10 cellular contexts compared by ENCODE assay signal in genomic region chr3:159861369-159861987, GRCh38. TPM values are rescaled to one million over a fixed set of nuclear protein-coding genes. Genes with fewer than 3 reads are reported as not detected.
DNase-seq lines count a peak whose midpoint lies in the region; ATAC-seq, FAIRE-seq and TF ChIP-seq lines count a peak whose summit lies in the region.
"Had no signal": no experiment of that assay in that cellular context is flagged by ENCODE, and none has a peak within 500 bp of the region (broad histone marks: within the 10 kb centered on the region; RNA-seq: fewer than 3 reads in every experiment).

No MANE protein-coding gene starts in this region.

- ATAC-seq in GM21390 (IDR thresholded peaks at IDR 0.05; ENCODE audit: unreplicated experiment) (peak; percentile 60), HG03280 (IDR thresholded peaks at IDR 0.05; ENCODE audit: unreplicated experiment) (peak; percentile 62), gastroesophageal sphincter (no peak), GM19328 (IDR thresholded peaks at IDR 0.05; ENCODE audit: unreplicated experiment) (no peak)

- no peak overlapping the region for H3K9ac ChIP-seq in kidney (ENCODE audit: low read length in 2 of 2)

- H3K9me3 ChIP-seq in gastroesophageal sphincter (no peaks in the 10 kb centered on the region), kidney (ENCODE audit: control insufficient read depth in 1 of 2, low read length in 2 of 2) (no peaks in the 10 kb centered on the region), tibial nerve (no peaks in the 10 kb centered on the region)

- H3K27me3 ChIP-seq in gastroesophageal sphincter (no peaks in the 10 kb centered on the region), tibial nerve (no peaks in the 10 kb centered on the region)
- H3K27me3 ChIP-seq: cardiac muscle cell had no signal

- TF ChIP-seq CTCF in GM12865 (IDR thresholded peaks at IDR 0.05; ENCODE audit: insufficient read depth, low read depth, low read length, missing control alignments): no peak
- no peak for TF ChIP-seq CTCF in gastroesophageal sphincter (IDR thresholded peaks at IDR 0.05)
- TF ChIP-seq CTCF in kidney (IDR thresholded peaks at IDR 0.05; ENCODE audit: borderline replicate concordance, extremely low read depth, insufficient read depth): no peak
- TF ChIP-seq CTCF in tibial nerve (IDR thresholded peaks at IDR 0.05): no peak

- no peak for TF ChIP-seq EP300 in gastroesophageal sphincter (IDR thresholded peaks at IDR 0.05)
- TF ChIP-seq EP300 in tibial nerve (IDR thresholded peaks at IDR 0.05): no peak

- DNase-seq in GM12865 (ENCODE audit: low read depth) (peak; percentile 79), kidney (no peak), tibial nerve (ENCODE audit: low spot score in 2 of 2) (no peak)
- no peak for DNase-seq in activated CD4-positive, CD25-positive, alpha-beta regulatory T cell (lab: John Stamatoyannopoulos, UW)
- DNase-seq: DMS53 had no signal

- no peak for TF ChIP-seq POLR2A in gastroesophageal sphincter (IDR thresholded peaks at IDR 0.05)
- TF ChIP-seq POLR2A in tibial nerve (IDR thresholded peaks at IDR 0.05): no peak

- H3K4me1 ChIP-seq in gastroesophageal sphincter: peaks cover 38 to 100% (median 39%) of the 10 kb centered on the region in 3 donors
- no peaks in the 10 kb centered on the region for H3K4me1 ChIP-seq in kidney (ENCODE audit: control insufficient read depth in 1 of 2, insufficient read depth in 1 of 2, low read depth in 1 of 2, low read length in 2 of 2)
- peaks cover 0 to 40% (median 17%) of the 10 kb centered on the region in 4 donors for H3K4me1 ChIP-seq in tibial nerve

- H3K4me3 ChIP-seq in GM12865 (ENCODE audit: low read depth, low read length): no peak overlapping the region
- no peak overlapping the region for H3K4me3 ChIP-seq in gastroesophageal sphincter
- no peak overlapping the region for H3K4me3 ChIP-seq in kidney (ENCODE audit: low read length in 2 of 2)
- no peak overlapping the region for H3K4me3 ChIP-seq in tibial nerve
- H3K4me3 ChIP-seq: cardiac muscle cell had no signal

- H3K27ac ChIP-seq in gastroesophageal sphincter: peak overlapping the region in 3 of 4 donors; percentile 34 to 56 (median 39)
- no peak overlapping the region for H3K27ac ChIP-seq in kidney (ENCODE audit: low read depth in 2 of 2, low read length in 2 of 2)
- H3K27ac ChIP-seq in tibial nerve: peak overlapping the region in 2 of 4 donors; percentile 14 to 57

- intact Hi-C loops in kidney (cut with DNase I): no loop called here

- 75% methylated on average over 4 of the region's 4 CpGs; no CpG with 5 or more reads in 1 of the 2 donors for WGBS in gastroesophageal sphincter (ENCODE audit: low coverage in 1 of 2), 2 donors
- 80 to 82% methylated on average over 4 of the region's 4 CpGs for WGBS in tibial nerve, 2 donors

- no peak for FAIRE-seq in kidney (lab: Jason Lieb, UNC)

- H3K36me3 ChIP-seq in gastroesophageal sphincter: no peaks in the 10 kb centered on the region
- H3K36me3 ChIP-seq in kidney (ENCODE audit: control insufficient read depth in 1 of 2, insufficient read depth in 2 of 2, low read length in 2 of 2): no peaks in the 10 kb centered on the region
- H3K36me3 ChIP-seq in tibial nerve: no peaks in the 10 kb centered on the region

RNA-seq across cellular contexts. Expression of gene SCHIP1, which starts 21.8 kb away (rescaled TPM):
- 10 to 100 TPM; 19.6 to 47.1 (median 30.2) TPM for total RNA-seq in gastroesophageal sphincter
- 4.9 TPM for total RNA-seq in kidney
- 9.4 TPM for polyA plus RNA-seq in kidney (ENCODE audit: insufficient read depth, low read depth, low replicate concordance)
- total RNA-seq in tibial nerve: 10 to 100 TPM; 12.6 to 36.0 (median 27.5) TPM

Comparison
In these comparisons a context has a peak if more than half of its experiments do, and no peak if none do; other contexts are left out.
1. ATAC-seq: peak in GM21390 (single experiment) and HG03280 (single experiment); none in gastroesophageal sphincter (single experiment) and GM19328 (single experiment).
2. H3K27ac ChIP-seq: peak in gastroesophageal sphincter (3 of 4); none in kidney (0 of 2).